ENCODE assay signal across 10 cellular contexts in the genomic region with DNA sequence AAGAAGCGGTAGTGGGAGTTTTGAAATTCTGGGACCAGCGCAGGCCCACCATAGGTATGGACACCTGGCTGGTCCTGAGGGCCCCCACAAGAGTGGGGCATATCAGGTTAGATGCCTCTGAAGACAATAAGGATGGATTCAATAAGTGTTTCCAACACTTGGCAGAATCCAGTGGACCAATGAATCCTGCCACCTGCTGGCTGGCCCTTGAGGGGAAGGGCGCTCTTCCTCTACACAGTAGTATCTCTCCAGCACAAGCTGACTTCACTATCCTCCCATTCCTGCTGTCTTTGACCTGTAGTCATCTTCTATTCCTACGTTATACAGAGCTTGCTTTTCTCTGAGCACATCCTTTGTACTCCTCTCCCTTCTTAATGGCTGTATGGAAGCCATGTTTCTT.
A peak's percentile ranks its signal among the peaks of the same experiment; 100 is the strongest.
DNase-seq lines count a peak whose midpoint lies in the region; FAIRE-seq and TF ChIP-seq lines count a peak whose summit lies in the region.
"Had no signal": no experiment of that assay in that cellular context is flagged by ENCODE, and none has a peak within 500 bp of the region (broad histone marks: within the 10 kb centered on the region; RNA-seq: fewer than 3 reads in every experiment).

No MANE protein-coding gene starts in this region.

- peak; percentile 52 for TF ChIP-seq CTCF in OCI-LY7 (conservative IDR thresholded peaks at IDR 0.05; ENCODE audit: low read length)
- peak; percentile 81 for TF ChIP-seq CTCF in fibroblast of the aortic adventitia (IDR thresholded peaks at IDR 0.05; ENCODE audit: insufficient read depth, low read length)
- TF ChIP-seq CTCF in retinal pigment epithelial cell (conservative IDR thresholded peaks at IDR 0.05; ENCODE audit: low read depth, low read length): peak; percentile 33
- peak in 2 of 6 experiments; percentile 15 to 18 for TF ChIP-seq CTCF in Peyer's patch (IDR thresholded peaks at IDR 0.05)

- H3K4me3 ChIP-seq in OCI-LY7 (ENCODE audit: low read depth, low read length, poor library complexity, severe bottlenecking): no peak overlapping the region
- no peak overlapping the region for H3K4me3 ChIP-seq in fibroblast of the aortic adventitia (ENCODE audit: low read depth, low read length)
- no peak overlapping the region for H3K4me3 ChIP-seq in retinal pigment epithelial cell (ENCODE audit: low read length)
- H3K4me3 ChIP-seq in Peyer's patch: no peak overlapping the region

- FAIRE-seq in H54 (lab: Jason Lieb, UNC): no peak

- CTCF ChIA-PET in OCI-LY7 (lab: Charles Lee; ENCODE audit: unreplicated experiment): no interaction called here

- BruUV-seq in OCI-LY7 (replicated peaks; lab: Mats Ljungman, UMichigan): no TSS peak

- H3K9me2 ChIP-seq in OCI-LY7 (ENCODE audit: insufficient read depth, low read length): no peaks in the 10 kb centered on the region

- TF ChIP-seq POLR2A in Peyer's patch (IDR thresholded peaks at IDR 0.05) (no peak), H54 (IDR thresholded peaks at IDR 0.05; ENCODE audit: low read depth, low read length) (no peak)

- H3K27ac ChIP-seq in OCI-LY7 (ENCODE audit: low read depth, low read length, poor library complexity, severe bottlenecking) (no peak overlapping the region), Peyer's patch (no peak overlapping the region)

- no peak overlapping the region for H3K4me2 ChIP-seq in OCI-LY7 (ENCODE audit: low read length)

- intact Hi-C loops in OCI-LY7 (cut with micrococcal nuclease; ENCODE audit: unreplicated experiment): no loop called here

- DNase-seq in DMS 273 (lab: John Stamatoyannopoulos, UW; ENCODE audit: unreplicated experiment) (peak; percentile 27), DMS 273 treated with DMSO at 0.1 percent for 48 hours (lab: John Stamatoyannopoulos, UW) (no peak), OCI-LY7 (ENCODE audit: low spot score) (peak; percentile 1), fibroblast of the aortic adventitia (ENCODE audit: low read depth) (peak; percentile 62), retinal pigment epithelial cell (ENCODE audit: low read depth) (no peak), Peyer's patch (no peak), H54 (ENCODE audit: insufficient read length, low spot score) (no peak), LoVo (ENCODE audit: low spot score) (no peak)
- DNase-seq: 8988T; effector memory CD4-positive, alpha-beta T cell had no signal

- no peaks in the 10 kb centered on the region for H4K20me1 ChIP-seq in OCI-LY7 (ENCODE audit: insufficient read depth, low read length)

- POLR2A ChIA-PET in OCI-LY7 (lab: Charles Lee): interaction anchor here (0.7 kb wide), 1 partner anchor 16 kb away, joined by 3 read pairs; no protein-coding TSS in a partner anchor

- H3K4me1 ChIP-seq in OCI-LY7 (ENCODE audit: insufficient read depth, low read length, poor library complexity, severe bottlenecking): no peaks in the 10 kb centered on the region
- H3K4me1 ChIP-seq in Peyer's patch: no peaks in the 10 kb centered on the region

- H3K36me3 ChIP-seq in OCI-LY7 (ENCODE audit: insufficient read depth, low read length): no peaks in the 10 kb centered on the region
- no peaks in the 10 kb centered on the region for H3K36me3 ChIP-seq in Peyer's patch

- H3K9me3 ChIP-seq in OCI-LY7 (ENCODE audit: low read length) (no peaks in the 10 kb centered on the region), Peyer's patch (no peaks in the 10 kb centered on the region)

- no peaks in the 10 kb centered on the region for H3K79me2 ChIP-seq in OCI-LY7 (ENCODE audit: insufficient read depth, low read depth, low read length)

- no peaks in the 10 kb centered on the region for H3K27me3 ChIP-seq in Peyer's patch

- H2AFZ ChIP-seq in OCI-LY7 (ENCODE audit: low read length): no peak overlapping the region

Comparison
In these comparisons a context has a peak if more than half of its experiments do, and no peak if none do; other contexts are left out.
1. DNase-seq: peak in DMS 273 (single experiment), OCI-LY7 (single experiment) and fibroblast of the aortic adventitia (single experiment); none in DMS 273 treated with DMSO at 0.1 percent for 48 hours (single experiment), retinal pigment epithelial cell (single experiment), Peyer's patch (0 of 3), H54 (single experiment) and LoVo (single experiment).